In genomic region chr3:8220291-8220690, GRCh38 we compare ENCODE assay signal across 1 cellular context.
TF ChIP-seq lines count a peak whose summit lies in the region.

No MANE protein-coding gene starts in this region.

TF ChIP-seq in GM23338, 12 proteins besides CTCF, POLR2A, EP300 and RAD21 (continued from another document):
- TF ChIP-seq ZNF462 (CRISPR knock-in tag; IDR thresholded peaks at IDR 0.05), result no peak
